9 cellular contexts compared by ENCODE assay signal in genomic region chr22:30435674-30436126, GRCh38. TPM values are rescaled to one million over a fixed set of nuclear protein-coding genes. Genes with fewer than 3 reads are reported as not detected.
A peak's percentile ranks its signal among the peaks of the same experiment; 100 is the strongest.
DNase-seq lines count a peak whose midpoint lies in the region; ATAC-seq and TF ChIP-seq lines count a peak whose summit lies in the region.
"Had no signal": no experiment of that assay in that cellular context is flagged by ENCODE, and none has a peak within 500 bp of the region (broad histone marks: within the 10 kb centered on the region; RNA-seq: fewer than 3 reads in every experiment).

No MANE protein-coding gene starts in this region.

- H3K18ac ChIP-seq in mesenchymal stem cell (ENCODE audit: low read depth in 1 of 2, low read length in 2 of 2) = peak overlapping the region; percentile 11 to 31

- H3K4me3 ChIP-seq in mesenchymal stem cell (ENCODE audit: insufficient read depth in 1 of 2, low read depth in 1 of 2, low read length in 2 of 2) (no peak overlapping the region), thyroid gland (replicated peaks in 1 of 3) (no peak overlapping the region)
- H3K4me3 ChIP-seq: adrenal gland had no signal

- H3K9me3 ChIP-seq in mesenchymal stem cell (ENCODE audit: control insufficient read depth, low read length) (no peaks in the 10 kb centered on the region), thyroid gland (no peaks in the 10 kb centered on the region)
- H3K9me3 ChIP-seq: adrenal gland had no signal

- H3K27ac ChIP-seq in mesenchymal stem cell (ENCODE audit: low read length, poor library complexity, severe bottlenecking) (no peak overlapping the region), thyroid gland (peak overlapping the region in 2 of 3 donors; percentile 12 to 17)

- no peak overlapping the region for H2AK5ac ChIP-seq in mesenchymal stem cell (ENCODE audit: low read length, severe bottlenecking)

- H3K27me3 Mint-ChIP-seq in activated T-cell treated with anti-CD3 and anti-CD28 coated beads, Interleukin-2, amount 50 U/mL, for 72 hours (ENCODE audit: low read depth) = peaks cover 18% of the 10 kb centered on the region

- H3K14ac ChIP-seq in mesenchymal stem cell (ENCODE audit: low read length in 2 of 2) = no peak overlapping the region

- 82% methylated on average over 6 of the region's 6 CpGs for WGBS in mesenchymal stem cell
- 70 to 79% methylated on average over 3 to 6 of the region's 6 CpGs for WGBS in thyroid gland, 2 donors

- no peak for ATAC-seq in Right ventricle myocardium inferior
- no peak for ATAC-seq in left ventricle myocardium superior
- ATAC-seq in activated T-cell treated with anti-CD3 and anti-CD28 coated beads, Interleukin-2, amount 50 U/mL, for 72 hours (replicated peaks in 1 of 2) = peak; percentile 86 to 90

- H3K23ac ChIP-seq in mesenchymal stem cell (ENCODE audit: low read length in 2 of 2) = no peak overlapping the region

- H4K8ac ChIP-seq in mesenchymal stem cell (ENCODE audit: low read length) = peak overlapping the region; percentile 83

- H3K4me3 Mint-ChIP-seq in activated T-cell treated with anti-CD3 and anti-CD28 coated beads, Interleukin-2, amount 50 U/mL, for 72 hours = peak overlapping the region; percentile 94 to 97

- H3K79me1 ChIP-seq in mesenchymal stem cell (replicated peaks; ENCODE audit: low read length, poor library complexity, severe bottlenecking) = no peaks in the 10 kb centered on the region

- H4K91ac ChIP-seq in mesenchymal stem cell (ENCODE audit: low read length) = peak overlapping the region; percentile 52

- H3K4me2 ChIP-seq in mesenchymal stem cell (ENCODE audit: low read length, poor library complexity, severe bottlenecking) = no peak overlapping the region

- no peak for TF ChIP-seq POLR2A in thyroid gland (IDR thresholded peaks at IDR 0.05)

- H2BK120ac ChIP-seq in mesenchymal stem cell (ENCODE audit: low read depth, low read length) = no peak overlapping the region

- H3K4me1 Mint-ChIP-seq in activated T-cell treated with anti-CD3 and anti-CD28 coated beads, Interleukin-2, amount 50 U/mL, for 72 hours (ENCODE audit: low read depth) = peaks cover 33% of the 10 kb centered on the region

- H2BK5ac ChIP-seq in mesenchymal stem cell (ENCODE audit: low read depth, low read length, poor library complexity, severe bottlenecking) = no peak overlapping the region

- H3K27ac Mint-ChIP-seq in activated T-cell treated with anti-CD3 and anti-CD28 coated beads, Interleukin-2, amount 50 U/mL, for 72 hours = peak overlapping the region; percentile 92

- H3K9me3 Mint-ChIP-seq in activated T-cell treated with anti-CD3 and anti-CD28 coated beads, Interleukin-2, amount 50 U/mL, for 72 hours = peaks cover 8% of the 10 kb centered on the region in 2 donors

- H3K4ac ChIP-seq in mesenchymal stem cell (ENCODE audit: low read depth in 1 of 2, low read length in 2 of 2) = no peak overlapping the region

- H3K27me3 ChIP-seq in mesenchymal stem cell (ENCODE audit: control insufficient read depth in 1 of 2, insufficient read depth in 1 of 2, low read length in 2 of 2) (peaks cover 6 to 8% of the 10 kb centered on the region in 2 experiments), thyroid gland (no peaks in the 10 kb centered on the region)
- H3K27me3 ChIP-seq: adrenal gland had no signal

- no peak for TF ChIP-seq CTCF in thyroid gland (IDR thresholded peaks at IDR 0.05)

- peak overlapping the region; percentile 80 for H2AFZ ChIP-seq in mesenchymal stem cell (ENCODE audit: low read depth, low read length)

- peaks cover 6% of the 10 kb centered on the region for H3K4me1 ChIP-seq in mesenchymal stem cell (ENCODE audit: control insufficient read depth, insufficient read depth, low read depth, low read length)
- no peaks in the 10 kb centered on the region for H3K4me1 ChIP-seq in thyroid gland
- H3K4me1 ChIP-seq: adrenal gland had no signal

- no peaks in the 10 kb centered on the region for H3K36me3 ChIP-seq in mesenchymal stem cell (ENCODE audit: control insufficient read depth in 1 of 2, insufficient read depth in 2 of 2, low read depth in 1 of 2, low read length in 2 of 2)
- H3K36me3 ChIP-seq in thyroid gland = no peaks in the 10 kb centered on the region
- H3K36me3 ChIP-seq: adrenal gland had no signal

- intact Hi-C loops in Right ventricle myocardium inferior (cut with DNase I) = no loop called here
- intact Hi-C loops in left ventricle myocardium superior (cut with micrococcal nuclease) = no loop called here
- intact Hi-C loops in thyroid gland (cut with DNase I) = no loop called here

- DNase-seq in Right ventricle myocardium inferior (ENCODE audit: missing footprints) (peak; percentile 70), left ventricle myocardium superior (no peak), mesenchymal stem cell (no peak), thyroid gland (peak; percentile 18 to 42), DMS53 (lab: John Stamatoyannopoulos, UW) (no peak), ecto neural progenitor cell (ENCODE audit: low spot score) (no peak), NCI-H2227 (lab: John Stamatoyannopoulos, UW; ENCODE audit: unreplicated experiment) (no peak)
- DNase-seq in activated T-cell treated with anti-CD3 and anti-CD28 coated beads, Interleukin-2, amount 50 U/mL, for 72 hours = peak; percentile 69 to 78

- no peak overlapping the region for H2BK15ac ChIP-seq in mesenchymal stem cell (ENCODE audit: low read depth, poor library complexity, severe bottlenecking)

- H3K36me3 Mint-ChIP-seq in activated T-cell treated with anti-CD3 and anti-CD28 coated beads, Interleukin-2, amount 50 U/mL, for 72 hours (ENCODE audit: insufficient read depth in 2 of 2) = peaks cover 7 to 19% of the 10 kb centered on the region in 2 donors

- peak overlapping the region in 1 of 2 experiments; percentile 63 for H2BK12ac ChIP-seq in mesenchymal stem cell (ENCODE audit: low read length in 2 of 2)

- no peak overlapping the region for H3K9ac ChIP-seq in mesenchymal stem cell (ENCODE audit: low read length)

RNA-seq across cellular contexts. Expression of gene MTFP1, which starts 10.1 kb away (rescaled TPM):
- 18.2 TPM for total RNA-seq in Right ventricle myocardium inferior
- total RNA-seq in left ventricle myocardium superior = 16.3 TPM
- 10 to 100 TPM; 50.6 to 61.1 TPM for total RNA-seq in activated T-cell treated with anti-CD3 and anti-CD28 coated beads, Interleukin-2, amount 50 U/mL, for 72 hours
- 7.4 TPM for polyA plus RNA-seq in mesenchymal stem cell (2013, experiment 1 of 2)
- 6.4 TPM for polyA plus RNA-seq in mesenchymal stem cell (2013, experiment 2 of 2)
- total RNA-seq in thyroid gland = 10 to 100 TPM in 3 of 4 donors, 1 to 10 TPM in 1; 5.8 to 25.7 (median 14.4) TPM

RNA-seq across cellular contexts. Expression of gene SEC14L3, which starts 36.1 kb away (rescaled TPM):
- not detected for total RNA-seq in Right ventricle myocardium inferior
- not detected for total RNA-seq in left ventricle myocardium superior
- not detected for total RNA-seq in activated T-cell treated with anti-CD3 and anti-CD28 coated beads, Interleukin-2, amount 50 U/mL, for 72 hours
- not detected for polyA plus RNA-seq in mesenchymal stem cell (2013, experiment 1 of 2)
- not detected for polyA plus RNA-seq in mesenchymal stem cell (2013, experiment 2 of 2)
- 1 to 10 TPM in 1 of 4 donors, not detected in 3; 1.5 TPM for total RNA-seq in thyroid gland
- polyA plus RNA-seq: adrenal gland had no signal

RNA-seq across cellular contexts. Expression of gene SEC14L2, which starts 38.9 kb away (rescaled TPM):
- total RNA-seq in Right ventricle myocardium inferior (0.65 TPM), left ventricle myocardium superior (0.82 TPM), thyroid gland (10 to 100 TPM; 26.6 to 59.1 (median 30.4) TPM)
- 10 to 100 TPM; 15.3 to 19.0 TPM for total RNA-seq in activated T-cell treated with anti-CD3 and anti-CD28 coated beads, Interleukin-2, amount 50 U/mL, for 72 hours
- polyA plus RNA-seq in mesenchymal stem cell (2013, experiment 1 of 2) = 5.6 TPM
- 4.8 TPM for polyA plus RNA-seq in mesenchymal stem cell (2013, experiment 2 of 2)

RNA-seq across cellular contexts. Expression of gene RNF215, which starts 48.5 kb away (rescaled TPM):
- 3.7 TPM for total RNA-seq in Right ventricle myocardium inferior
- 5.4 TPM for total RNA-seq in left ventricle myocardium superior
- total RNA-seq in activated T-cell treated with anti-CD3 and anti-CD28 coated beads, Interleukin-2, amount 50 U/mL, for 72 hours = 10 to 100 TPM in 1 of 2 donors, 1 to 10 TPM in 1; 8.4 to 12.4 TPM
- 5.1 TPM for polyA plus RNA-seq in mesenchymal stem cell (2013, experiment 1 of 2)
- 7.0 TPM for polyA plus RNA-seq in mesenchymal stem cell (2013, experiment 2 of 2)
- 10 to 100 TPM; 14.8 to 25.5 (median 18.8) TPM for total RNA-seq in thyroid gland

Comparison
In these comparisons a context has a peak if more than half of its experiments do, and no peak if none do; other contexts are left out.
1. DNase-seq: peak in Right ventricle myocardium inferior (single experiment), activated T-cell treated with anti-CD3 and anti-CD28 coated beads, Interleukin-2, amount 50 U/mL, for 72 hours (2 of 2) and thyroid gland (2 of 2); none in left ventricle myocardium superior (single experiment), mesenchymal stem cell (single experiment), DMS53 (single experiment), ecto neural progenitor cell (single experiment) and NCI-H2227 (single experiment).
2. ATAC-seq: peak in activated T-cell treated with anti-CD3 and anti-CD28 coated beads, Interleukin-2, amount 50 U/mL, for 72 hours (2 of 2); none in Right ventricle myocardium inferior (single experiment) and left ventricle myocardium superior (single experiment).